ENCODE assay signal across 27 cellular contexts in the genomic region with DNA sequence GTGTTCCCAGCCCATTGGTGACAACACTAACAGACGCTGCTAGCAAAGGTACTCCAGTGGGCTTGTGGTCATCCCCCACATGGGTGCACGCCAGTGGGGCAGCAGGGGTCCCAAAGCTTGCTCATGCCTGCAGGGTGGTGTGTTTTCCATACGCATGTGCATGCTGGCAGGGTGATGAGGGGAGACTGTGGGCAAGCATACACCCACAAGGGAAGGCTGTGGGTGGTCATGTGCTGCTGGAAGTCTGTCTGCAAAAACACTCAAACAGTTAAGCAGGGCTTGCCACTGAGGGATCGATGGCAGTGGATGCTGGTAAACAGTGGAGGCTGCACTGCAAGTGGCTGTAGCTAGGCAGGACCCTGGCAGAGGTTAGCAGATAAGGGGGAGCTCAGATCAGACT.
"Had no signal": no experiment of that assay in that cellular context is flagged by ENCODE, and none has a peak within 500 bp of the region (broad histone marks: within the 10 kb centered on the region; RNA-seq: fewer than 3 reads in every experiment).

No MANE protein-coding gene starts in this region.

- H3K27ac ChIP-seq: hepatocyte, left lung, lower lobe of right lung, parathyroid adenoma, right atrium auricular region, right lobe of liver, tibial nerve, upper lobe of left lung, vagina had no signal

- H3K27ac Mint-ChIP-seq: naive thymus-derived CD8-positive, alpha-beta T cell; nephron; progenitor cell of endocrine pancreas; stimulated activated memory B cell treated with anti-CD40 and anti-IgM and Interleukin-4, amounts not matched to agents 10 μg/mL and 1 μg/mL and 100 μg/mL, for 72 hours; stimulated activated naive CD8-positive, alpha-beta T cell treated with anti-CD3 and anti-CD28 coated beads, Interleukin-15, amount 100 ng/mL, for 72 hours had no signal

- H3K36me3 ChIP-seq: left lung, lower lobe of right lung, right atrium auricular region, right lobe of liver, tibial nerve, upper lobe of left lung, vagina had no signal

- H3K9me3 Mint-ChIP-seq: stimulated activated memory B cell treated with anti-CD40 and anti-IgM and Interleukin-4, amounts not matched to agents 10 μg/mL and 1 μg/mL and 100 μg/mL, for 72 hours had no signal

- H3K9me3 ChIP-seq: left lung, lower lobe of right lung, right lobe of liver, tibial nerve, upper lobe of left lung, vagina had no signal

- H3K4me1 Mint-ChIP-seq: naive thymus-derived CD8-positive, alpha-beta T cell; nephron; neural crest cell; stimulated activated memory B cell treated with anti-CD40 and anti-IgM and Interleukin-4, amounts not matched to agents 10 μg/mL and 1 μg/mL and 100 μg/mL, for 72 hours; stimulated activated naive CD8-positive, alpha-beta T cell treated with anti-CD3 and anti-CD28 coated beads, Interleukin-15, amount 100 ng/mL, for 72 hours had no signal

- H3K4me3 ChIP-seq: hepatocyte, left lung, lower lobe of right lung, right atrium auricular region, right lobe of liver, smooth muscle cell, tibial nerve, upper lobe of left lung, vagina had no signal

- FAIRE-seq: keratinocyte had no signal

- H3K4me3 Mint-ChIP-seq: naive thymus-derived CD8-positive, alpha-beta T cell; nephron; neural crest cell; stimulated activated memory B cell treated with anti-CD40 and anti-IgM and Interleukin-4, amounts not matched to agents 10 μg/mL and 1 μg/mL and 100 μg/mL, for 72 hours; stimulated activated naive CD8-positive, alpha-beta T cell treated with anti-CD3 and anti-CD28 coated beads, Interleukin-15, amount 100 ng/mL, for 72 hours had no signal

- DNase-seq: left colon; left lung; lower lobe of right lung; mammary epithelial cell; mesenchymal stem cell; naive thymus-derived CD8-positive, alpha-beta T cell; nucleus accumbens; right lobe of liver; stimulated activated CD4-positive, alpha-beta T cell treated with anti-CD3 and anti-CD28 coated beads, Interleukin-1b, Interleukin-23, amount 100 ng/mL, for 48 hours; stimulated activated CD4-positive, alpha-beta T cell treated with anti-CD3 and anti-CD28 coated beads, Interleukin-2, amount 100 ng/mL, for 48 hours; stimulated activated CD4-positive, alpha-beta T cell treated with anti-CD3 and anti-CD28 coated beads, Interleukin-4, amount 100 ng/mL, for 4 hours; stimulated activated CD8-positive, alpha-beta memory T cell treated with anti-CD3 and anti-CD28 coated beads, Interleukin-4, amount 100 ng/mL, for 48 hours; stimulated activated naive CD4-positive, alpha-beta T cell treated with Interleukin-2 at 50 U/mL for 16 hours; stimulated activated naive CD8-positive, alpha-beta T cell treated with anti-CD3 and anti-CD28 coated beads, Interleukin-15, amount 100 ng/mL, for 72 hours; substantia nigra; upper lobe of left lung had no signal

- H3K4me1 ChIP-seq: left lung, lower lobe of right lung, parathyroid adenoma, right atrium auricular region, right lobe of liver, tibial nerve, upper lobe of left lung, vagina had no signal

- H3K27me3 Mint-ChIP-seq: naive thymus-derived CD8-positive, alpha-beta T cell; progenitor cell of endocrine pancreas; stimulated activated memory B cell treated with anti-CD40 and anti-IgM and Interleukin-4, amounts not matched to agents 10 μg/mL and 1 μg/mL and 100 μg/mL, for 72 hours; stimulated activated naive CD8-positive, alpha-beta T cell treated with anti-CD3 and anti-CD28 coated beads, Interleukin-15, amount 100 ng/mL, for 72 hours had no signal
